1 cellular context compared by ENCODE assay signal in the genomic region with DNA sequence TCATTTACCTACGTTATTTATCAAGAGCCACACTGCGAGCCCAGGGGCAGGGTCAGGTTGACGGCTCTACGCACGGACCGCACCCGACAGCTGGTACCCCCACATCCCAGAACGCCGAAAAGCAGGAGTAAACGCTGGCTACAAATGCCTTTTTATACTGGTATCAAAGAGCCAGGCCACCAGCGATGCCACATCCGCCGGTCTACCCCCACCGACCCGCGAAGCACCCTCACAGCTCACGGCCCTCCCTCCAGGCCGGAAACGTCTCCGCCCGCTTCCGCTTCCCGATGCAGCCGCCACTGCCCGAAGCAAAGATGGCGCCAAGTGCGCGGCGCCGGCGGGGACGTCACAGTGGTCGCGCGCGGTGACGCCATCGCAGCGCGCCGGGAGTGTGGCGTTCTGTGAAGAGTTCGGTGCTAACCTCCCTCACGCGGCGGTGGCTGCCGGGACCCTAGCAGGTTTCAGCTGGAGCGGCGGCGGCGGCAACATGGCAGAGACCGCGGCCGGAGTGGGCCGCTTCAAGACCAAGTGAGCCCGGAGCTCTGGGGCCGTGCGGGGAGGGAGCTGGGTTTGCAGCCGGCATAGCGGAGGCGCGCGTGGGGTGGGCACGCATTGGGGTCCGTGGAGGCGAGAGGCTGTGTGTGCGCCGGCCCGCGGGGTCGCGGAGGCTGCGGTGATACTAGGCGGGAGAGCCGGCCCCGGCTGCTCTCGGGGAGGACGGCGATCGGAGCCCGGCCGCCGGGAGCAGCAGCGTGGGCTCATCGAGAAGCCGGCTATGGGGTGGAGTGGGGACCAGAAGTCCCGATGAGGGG.
TF ChIP-seq lines count a peak whose summit lies in the region.

A gene (plus strand): TSS at position 376 of the 812 bp plus-strand sequence. CDS start 112 bp downstream, at position 488.

TF ChIP-seq in HepG2, 621 proteins besides CTCF, POLR2A, EP300 and RAD21 (continued from another document and continues in another):
- TF ChIP-seq PITX1 (CRISPR knock-in tag; IDR thresholded peaks at IDR 0.05) (peak; percentile 78; the same call in 1 of the 2 replicates), ZNF484 (CRISPR knock-in tag; IDR thresholded peaks at IDR 0.05; ENCODE audit: borderline replicate concordance, low read depth) (no peak), SCMH1 (CRISPR knock-in tag; IDR thresholded peaks at IDR 0.05; ENCODE audit: borderline replicate concordance) (no peak), NCOR1 (IDR thresholded peaks at IDR 0.05; ENCODE audit: borderline replicate concordance, low read length) (no peak; the same call in 1 of the 2 replicates), ZNF136 (CRISPR knock-in tag; IDR thresholded peaks at IDR 0.05; ENCODE audit: low read depth) (0 out of 2 replicates have a peak, but pooled peaks have one; percentile 48), RBM22 (optimal IDR thresholded peaks at IDR 0.05; ENCODE audit: low read length) (no peak), KDM2A (CRISPR knock-in tag; IDR thresholded peaks at IDR 0.05; ENCODE audit: borderline replicate concordance, low read depth) (peak; percentile 99), FOSL2 (CRISPR knock-in tag; IDR thresholded peaks at IDR 0.05) (peak; percentile 70), YEATS2 (CRISPR knock-in tag; IDR thresholded peaks at IDR 0.05; ENCODE audit: borderline replicate concordance) (peak; percentile 100), ZNF629 (CRISPR knock-in tag; conservative IDR thresholded peaks at IDR 0.05) (0 out of 2 replicates have a peak, but pooled peaks have one; percentile 13), NR2F6 (IDR thresholded peaks at IDR 0.05) (no peak), NR2F6 (CRISPR knock-in tag; IDR thresholded peaks at IDR 0.05) (peak; percentile 83), MED1 (CRISPR knock-in tag; IDR thresholded peaks at IDR 0.05) (peak; percentile 79), NFE2L2 (IDR thresholded peaks at IDR 0.05; ENCODE audit: low read length) (no peak), HNF4A (CRISPR knock-in tag; IDR thresholded peaks at IDR 0.05) (peak; percentile 43), ZNF75D (CRISPR knock-in tag; IDR thresholded peaks at IDR 0.05; ENCODE audit: borderline replicate concordance) (no peak), SALL1 (CRISPR knock-in tag; IDR thresholded peaks at IDR 0.05) (peak; percentile 89), MED13 (CRISPR knock-in tag; IDR thresholded peaks at IDR 0.05) (0 out of 2 replicates have a peak, but pooled peaks have one; percentile 25), ZNF274 (CRISPR knock-in tag; IDR thresholded peaks at IDR 0.05) (peak; percentile 93), TBX3 (IDR thresholded peaks at IDR 0.05; ENCODE audit: borderline replicate concordance) (0 out of 2 replicates have a peak, but pooled peaks have one; percentile 34), ZNF839 (CRISPR knock-in tag; IDR thresholded peaks at IDR 0.05; ENCODE audit: borderline replicate concordance) (peak; percentile 72; the same call in 1 of the 2 replicates), RXRA (CRISPR knock-in tag; IDR thresholded peaks at IDR 0.05) (peak; percentile 88), REXO4 (CRISPR knock-in tag; IDR thresholded peaks at IDR 0.05; ENCODE audit: borderline replicate concordance) (no peak), SOX6 (IDR thresholded peaks at IDR 0.05) (no peak), SOX6 (CRISPR knock-in tag; IDR thresholded peaks at IDR 0.05) (peak; percentile 84), TRIM24 (CRISPR knock-in tag; IDR thresholded peaks at IDR 0.05) (no peak)
- TF ChIP-seq, protein P1, sequence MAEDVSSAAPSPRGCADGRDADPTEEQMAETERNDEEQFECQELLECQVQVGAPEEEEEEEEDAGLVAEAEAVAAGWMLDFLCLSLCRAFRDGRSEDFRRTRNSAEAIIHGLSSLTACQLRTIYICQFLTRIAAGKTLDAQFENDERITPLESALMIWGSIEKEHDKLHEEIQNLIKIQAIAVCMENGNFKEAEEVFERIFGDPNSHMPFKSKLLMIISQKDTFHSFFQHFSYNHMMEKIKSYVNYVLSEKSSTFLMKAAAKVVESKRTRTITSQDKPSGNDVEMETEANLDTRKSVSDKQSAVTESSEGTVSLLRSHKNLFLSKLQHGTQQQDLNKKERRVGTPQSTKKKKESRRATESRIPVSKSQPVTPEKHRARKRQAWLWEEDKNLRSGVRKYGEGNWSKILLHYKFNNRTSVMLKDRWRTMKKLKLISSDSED (CRISPR knock-in tag; IDR thresholded peaks at IDR 0.05), result no peak
- TF ChIP-seq, protein P2, sequence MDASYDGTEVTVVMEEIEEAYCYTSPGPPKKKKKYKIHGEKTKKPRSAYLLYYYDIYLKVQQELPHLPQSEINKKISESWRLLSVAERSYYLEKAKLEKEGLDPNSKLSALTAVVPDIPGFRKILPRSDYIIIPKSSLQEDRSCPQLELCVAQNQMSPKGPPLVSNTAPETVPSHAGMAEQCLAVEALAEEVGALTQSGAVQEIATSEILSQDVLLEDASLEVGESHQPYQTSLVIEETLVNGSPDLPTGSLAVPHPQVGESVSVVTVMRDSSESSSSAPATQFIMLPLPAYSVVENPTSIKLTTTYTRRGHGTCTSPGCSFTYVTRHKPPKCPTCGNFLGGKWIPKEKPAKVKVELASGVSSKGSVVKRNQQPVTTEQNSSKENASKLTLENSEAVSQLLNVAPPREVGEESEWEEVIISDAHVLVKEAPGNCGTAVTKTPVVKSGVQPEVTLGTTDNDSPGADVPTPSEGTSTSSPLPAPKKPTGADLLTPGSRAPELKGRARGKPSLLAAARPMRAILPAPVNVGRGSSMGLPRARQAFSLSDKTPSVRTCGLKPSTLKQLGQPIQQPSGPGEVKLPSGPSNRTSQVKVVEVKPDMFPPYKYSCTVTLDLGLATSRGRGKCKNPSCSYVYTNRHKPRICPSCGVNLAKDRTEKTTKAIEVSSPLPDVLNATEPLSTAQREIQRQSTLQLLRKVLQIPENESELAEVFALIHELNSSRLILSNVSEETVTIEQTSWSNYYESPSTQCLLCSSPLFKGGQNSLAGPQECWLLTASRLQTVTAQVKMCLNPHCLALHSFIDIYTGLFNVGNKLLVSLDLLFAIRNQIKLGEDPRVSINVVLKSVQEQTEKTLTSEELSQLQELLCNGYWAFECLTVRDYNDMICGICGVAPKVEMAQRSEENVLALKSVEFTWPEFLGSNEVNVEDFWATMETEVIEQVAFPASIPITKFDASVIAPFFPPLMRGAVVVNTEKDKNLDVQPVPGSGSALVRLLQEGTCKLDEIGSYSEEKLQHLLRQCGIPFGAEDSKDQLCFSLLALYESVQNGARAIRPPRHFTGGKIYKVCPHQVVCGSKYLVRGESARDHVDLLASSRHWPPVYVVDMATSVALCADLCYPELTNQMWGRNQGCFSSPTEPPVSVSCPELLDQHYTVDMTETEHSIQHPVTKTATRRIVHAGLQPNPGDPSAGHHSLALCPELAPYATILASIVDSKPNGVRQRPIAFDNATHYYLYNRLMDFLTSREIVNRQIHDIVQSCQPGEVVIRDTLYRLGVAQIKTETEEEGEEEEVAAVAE (CRISPR knock-in tag; IDR thresholded peaks at IDR 0.05; ENCODE audit: borderline replicate concordance), result peak; percentile 99
- TF ChIP-seq, protein P3, sequence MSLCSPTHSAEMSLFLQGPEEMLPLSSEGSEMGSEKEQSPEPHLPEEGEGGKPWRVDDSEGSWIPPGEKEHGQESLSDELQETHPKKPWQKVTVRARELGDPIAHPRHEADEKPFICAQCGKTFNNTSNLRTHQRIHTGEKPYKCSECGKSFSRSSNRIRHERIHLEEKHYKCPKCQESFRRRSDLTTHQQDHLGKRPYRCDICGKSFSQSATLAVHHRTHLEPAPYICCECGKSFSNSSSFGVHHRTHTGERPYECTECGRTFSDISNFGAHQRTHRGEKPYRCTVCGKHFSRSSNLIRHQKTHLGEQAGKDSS (CRISPR knock-in tag; IDR thresholded peaks at IDR 0.05; ENCODE audit: borderline replicate concordance, low read depth), result peak; percentile 92
- TF ChIP-seq, protein P4, sequence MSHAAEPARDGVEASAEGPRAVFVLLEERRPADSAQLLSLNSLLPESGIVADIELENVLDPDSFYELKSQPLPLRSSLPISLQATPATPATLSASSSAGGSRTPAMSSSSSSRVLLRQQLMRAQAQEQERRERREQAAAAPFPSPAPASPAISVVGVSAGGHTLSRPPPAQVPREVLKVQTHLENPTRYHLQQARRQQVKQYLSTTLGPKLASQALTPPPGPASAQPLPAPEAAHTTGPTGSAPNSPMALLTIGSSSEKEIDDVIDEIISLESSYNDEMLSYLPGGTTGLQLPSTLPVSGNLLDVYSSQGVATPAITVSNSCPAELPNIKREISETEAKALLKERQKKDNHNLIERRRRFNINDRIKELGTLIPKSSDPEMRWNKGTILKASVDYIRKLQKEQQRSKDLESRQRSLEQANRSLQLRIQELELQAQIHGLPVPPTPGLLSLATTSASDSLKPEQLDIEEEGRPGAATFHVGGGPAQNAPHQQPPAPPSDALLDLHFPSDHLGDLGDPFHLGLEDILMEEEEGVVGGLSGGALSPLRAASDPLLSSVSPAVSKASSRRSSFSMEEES (CRISPR knock-in tag; IDR thresholded peaks at IDR 0.05), result peak; percentile 68
- TF ChIP-seq, protein P5, sequence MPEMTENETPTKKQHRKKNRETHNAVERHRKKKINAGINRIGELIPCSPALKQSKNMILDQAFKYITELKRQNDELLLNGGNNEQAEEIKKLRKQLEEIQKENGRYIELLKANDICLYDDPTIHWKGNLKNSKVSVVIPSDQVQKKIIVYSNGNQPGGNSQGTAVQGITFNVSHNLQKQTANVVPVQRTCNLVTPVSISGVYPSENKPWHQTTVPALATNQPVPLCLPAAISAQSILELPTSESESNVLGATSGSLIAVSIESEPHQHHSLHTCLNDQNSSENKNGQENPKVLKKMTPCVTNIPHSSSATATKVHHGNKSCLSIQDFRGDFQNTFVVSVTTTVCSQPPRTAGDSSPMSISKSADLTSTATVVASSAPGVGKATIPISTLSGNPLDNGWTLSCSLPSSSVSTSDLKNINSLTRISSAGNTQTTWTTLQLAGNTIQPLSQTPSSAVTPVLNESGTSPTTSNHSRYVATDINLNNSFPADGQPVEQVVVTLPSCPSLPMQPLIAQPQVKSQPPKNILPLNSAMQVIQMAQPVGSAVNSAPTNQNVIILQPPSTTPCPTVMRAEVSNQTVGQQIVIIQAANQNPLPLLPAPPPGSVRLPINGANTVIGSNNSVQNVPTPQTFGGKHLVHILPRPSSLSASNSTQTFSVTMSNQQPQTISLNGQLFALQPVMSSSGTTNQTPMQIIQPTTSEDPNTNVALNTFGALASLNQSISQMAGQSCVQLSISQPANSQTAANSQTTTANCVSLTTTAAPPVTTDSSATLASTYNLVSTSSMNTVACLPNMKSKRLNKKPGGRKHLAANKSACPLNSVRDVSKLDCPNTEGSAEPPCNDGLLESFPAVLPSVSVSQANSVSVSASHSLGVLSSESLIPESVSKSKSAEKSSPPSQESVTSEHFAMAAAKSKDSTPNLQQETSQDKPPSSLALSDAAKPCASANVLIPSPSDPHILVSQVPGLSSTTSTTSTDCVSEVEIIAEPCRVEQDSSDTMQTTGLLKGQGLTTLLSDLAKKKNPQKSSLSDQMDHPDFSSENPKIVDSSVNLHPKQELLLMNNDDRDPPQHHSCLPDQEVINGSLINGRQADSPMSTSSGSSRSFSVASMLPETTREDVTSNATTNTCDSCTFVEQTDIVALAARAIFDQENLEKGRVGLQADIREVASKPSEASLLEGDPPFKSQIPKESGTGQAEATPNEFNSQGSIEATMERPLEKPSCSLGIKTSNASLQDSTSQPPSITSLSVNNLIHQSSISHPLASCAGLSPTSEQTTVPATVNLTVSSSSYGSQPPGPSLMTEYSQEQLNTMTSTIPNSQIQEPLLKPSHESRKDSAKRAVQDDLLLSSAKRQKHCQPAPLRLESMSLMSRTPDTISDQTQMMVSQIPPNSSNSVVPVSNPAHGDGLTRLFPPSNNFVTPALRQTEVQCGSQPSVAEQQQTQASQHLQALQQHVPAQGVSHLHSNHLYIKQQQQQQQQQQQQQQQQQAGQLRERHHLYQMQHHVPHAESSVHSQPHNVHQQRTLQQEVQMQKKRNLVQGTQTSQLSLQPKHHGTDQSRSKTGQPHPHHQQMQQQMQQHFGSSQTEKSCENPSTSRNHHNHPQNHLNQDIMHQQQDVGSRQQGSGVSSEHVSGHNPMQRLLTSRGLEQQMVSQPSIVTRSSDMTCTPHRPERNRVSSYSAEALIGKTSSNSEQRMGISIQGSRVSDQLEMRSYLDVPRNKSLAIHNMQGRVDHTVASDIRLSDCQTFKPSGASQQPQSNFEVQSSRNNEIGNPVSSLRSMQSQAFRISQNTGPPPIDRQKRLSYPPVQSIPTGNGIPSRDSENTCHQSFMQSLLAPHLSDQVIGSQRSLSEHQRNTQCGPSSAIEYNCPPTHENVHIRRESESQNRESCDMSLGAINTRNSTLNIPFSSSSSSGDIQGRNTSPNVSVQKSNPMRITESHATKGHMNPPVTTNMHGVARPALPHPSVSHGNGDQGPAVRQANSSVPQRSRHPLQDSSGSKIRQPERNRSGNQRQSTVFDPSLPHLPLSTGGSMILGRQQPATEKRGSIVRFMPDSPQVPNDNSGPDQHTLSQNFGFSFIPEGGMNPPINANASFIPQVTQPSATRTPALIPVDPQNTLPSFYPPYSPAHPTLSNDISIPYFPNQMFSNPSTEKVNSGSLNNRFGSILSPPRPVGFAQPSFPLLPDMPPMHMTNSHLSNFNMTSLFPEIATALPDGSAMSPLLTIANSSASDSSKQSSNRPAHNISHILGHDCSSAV (CRISPR knock-in tag; IDR thresholded peaks at IDR 0.05; ENCODE audit: borderline replicate concordance), result no peak; the same call in 1 of the 2 replicates
- TF ChIP-seq, protein P6, sequence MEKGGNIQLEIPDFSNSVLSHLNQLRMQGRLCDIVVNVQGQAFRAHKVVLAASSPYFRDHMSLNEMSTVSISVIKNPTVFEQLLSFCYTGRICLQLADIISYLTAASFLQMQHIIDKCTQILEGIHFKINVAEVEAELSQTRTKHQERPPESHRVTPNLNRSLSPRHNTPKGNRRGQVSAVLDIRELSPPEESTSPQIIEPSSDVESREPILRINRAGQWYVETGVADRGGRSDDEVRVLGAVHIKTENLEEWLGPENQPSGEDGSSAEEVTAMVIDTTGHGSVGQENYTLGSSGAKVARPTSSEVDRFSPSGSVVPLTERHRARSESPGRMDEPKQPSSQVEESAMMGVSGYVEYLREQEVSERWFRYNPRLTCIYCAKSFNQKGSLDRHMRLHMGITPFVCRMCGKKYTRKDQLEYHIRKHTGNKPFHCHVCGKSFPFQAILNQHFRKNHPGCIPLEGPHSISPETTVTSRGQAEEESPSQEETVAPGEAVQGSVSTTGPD (CRISPR knock-in tag; IDR thresholded peaks at IDR 0.05), result no peak
- TF ChIP-seq, protein P7, sequence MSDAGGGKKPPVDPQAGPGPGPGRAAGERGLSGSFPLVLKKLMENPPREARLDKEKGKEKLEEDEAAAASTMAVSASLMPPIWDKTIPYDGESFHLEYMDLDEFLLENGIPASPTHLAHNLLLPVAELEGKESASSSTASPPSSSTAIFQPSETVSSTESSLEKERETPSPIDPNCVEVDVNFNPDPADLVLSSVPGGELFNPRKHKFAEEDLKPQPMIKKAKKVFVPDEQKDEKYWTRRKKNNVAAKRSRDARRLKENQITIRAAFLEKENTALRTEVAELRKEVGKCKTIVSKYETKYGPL (CRISPR knock-in tag; IDR thresholded peaks at IDR 0.05), result no peak
- TF ChIP-seq, protein P8, sequence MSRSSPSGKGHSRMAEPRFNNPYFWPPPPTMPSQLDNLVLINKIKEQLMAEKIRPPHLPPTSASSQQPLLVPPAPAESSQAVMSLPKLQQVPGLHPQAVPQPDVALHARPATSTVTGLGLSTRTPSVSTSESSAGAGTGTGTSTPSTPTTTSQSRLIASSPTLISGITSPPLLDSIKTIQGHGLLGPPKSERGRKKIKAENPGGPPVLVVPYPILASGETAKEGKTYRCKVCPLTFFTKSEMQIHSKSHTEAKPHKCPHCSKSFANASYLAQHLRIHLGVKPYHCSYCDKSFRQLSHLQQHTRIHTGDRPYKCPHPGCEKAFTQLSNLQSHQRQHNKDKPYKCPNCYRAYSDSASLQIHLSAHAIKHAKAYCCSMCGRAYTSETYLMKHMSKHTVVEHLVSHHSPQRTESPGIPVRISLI (CRISPR knock-in tag; IDR thresholded peaks at IDR 0.05; ENCODE audit: borderline replicate concordance), result peak; percentile 40; the same call in 1 of the 2 replicates
- TF ChIP-seq, protein P9, sequence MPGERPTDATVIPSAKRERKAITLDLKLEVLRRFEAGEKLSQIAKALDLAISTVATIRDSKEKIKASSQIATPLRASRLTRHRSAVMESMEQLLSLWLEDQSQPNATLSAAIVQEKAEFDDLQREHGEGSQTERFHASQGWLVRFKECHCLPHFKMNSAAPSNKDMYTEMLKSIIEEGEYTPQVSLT (CRISPR knock-in tag; IDR thresholded peaks at IDR 0.05; ENCODE audit: borderline replicate concordance, low read depth), result no peak
